ENCODE assay signal across 17 cellular contexts in genomic region chr6:111848262-111848661, GRCh38. TPM values are rescaled to one million over a fixed set of nuclear protein-coding genes. Genes with fewer than 3 reads are reported as not detected.
DNase-seq lines count a peak whose midpoint lies in the region; ATAC-seq, FAIRE-seq and TF ChIP-seq lines count a peak whose summit lies in the region.
"Had no signal": no experiment of that assay in that cellular context is flagged by ENCODE, and none has a peak within 500 bp of the region (broad histone marks: within the 10 kb centered on the region; RNA-seq: fewer than 3 reads in every experiment).

No MANE protein-coding gene starts in this region.

- TF ChIP-seq RAD21 in K562 (CRISPR knock-in tag; conservative IDR thresholded peaks at IDR 0.05 in 1 of 2, IDR thresholded peaks at IDR 0.05 in 1 of 2) = no peak

- peaks cover 6% of the 10 kb centered on the region; the same call in 1 of the 2 replicates for H4K20me1 ChIP-seq in K562 (replicated peaks; ENCODE audit: control insufficient read depth, insufficient read depth, low read length)

- H3K27ac Mint-ChIP-seq in activated naive CD4-positive, alpha-beta T cell treated with anti-CD3 and anti-CD28 coated beads, Interleukin-2, amount 50 U/mL, for 24 hours = peak overlapping the region; percentile 98
- no peak overlapping the region for H3K27ac Mint-ChIP-seq in activated naive CD4-positive, alpha-beta T cell treated with anti-CD3 and anti-CD28 coated beads, Interleukin-2, amount 10 ng/mL, durations not matched to agents 7 days and 5 days
- H3K27ac Mint-ChIP-seq in CD4-positive, alpha-beta T cell = no peak overlapping the region
- H3K27ac Mint-ChIP-seq in CD8-positive, alpha-beta memory T cell = peak overlapping the region in 2 of 8 donors; percentile 70 to 84

- H3K27me3 ChIP-seq in CD4-positive, alpha-beta T cell (ENCODE audit: control insufficient read depth, insufficient read depth, low read length) = no peaks in the 10 kb centered on the region
- H3K27me3 ChIP-seq in CD8-positive, alpha-beta memory T cell (ENCODE audit: insufficient read depth, low read length, poor library complexity, severe bottlenecking) = no peaks in the 10 kb centered on the region
- H3K27me3 ChIP-seq in K562 (ENCODE audit: control insufficient read depth in 2 of 2, insufficient read depth in 2 of 2, low read length in 2 of 2) (peaks cover 0 to 8% of the 10 kb centered on the region in 2 experiments; a peak in 1 of 5 replicates), aorta (ENCODE audit: control insufficient read depth in 1 of 2, insufficient read depth in 2 of 2, low read length in 1 of 2) (no peaks in the 10 kb centered on the region)

- no peaks in the 10 kb centered on the region for H3K9me3 Mint-ChIP-seq in activated naive CD4-positive, alpha-beta T cell treated with anti-CD3 and anti-CD28 coated beads, Interleukin-2, amount 50 U/mL, for 24 hours
- H3K9me3 Mint-ChIP-seq in activated naive CD4-positive, alpha-beta T cell treated with anti-CD3 and anti-CD28 coated beads, Interleukin-2, amount 10 ng/mL, durations not matched to agents 7 days and 5 days = no peaks in the 10 kb centered on the region
- no peaks in the 10 kb centered on the region for H3K9me3 Mint-ChIP-seq in CD4-positive, alpha-beta T cell
- H3K9me3 Mint-ChIP-seq in CD8-positive, alpha-beta memory T cell = no peaks in the 10 kb centered on the region
- H3K9me3 Mint-ChIP-seq: IgD-negative memory B cell had no signal

- no peak for TF ChIP-seq EP300 in K562 (IDR thresholded peaks at IDR 0.05; ENCODE audit: low read length)

- POLR2A ChIA-PET in CD4-positive, alpha-beta T cell (lab: Charles Lee) = interaction anchor here (0.6 to 0.8 kb wide), 2 partner anchors 14 to 161 kb away, joined by 3 read pairs; no protein-coding TSS in a partner anchor
- POLR2A ChIA-PET in CD8-positive, alpha-beta memory T cell (lab: Charles Lee) = interaction anchor here (1.3 to 1.5 kb wide), 2 partner anchors 26 to 89 kb away, joined by 3 read pairs; no protein-coding TSS in a partner anchor
- POLR2A ChIA-PET in K562 (lab: Yijun Ruan, JAX) = interaction anchor here (1.2 kb wide), 1 partner anchor 9 kb away, joined by 3 read pairs; no protein-coding TSS in a partner anchor

- no peak for DNase-seq in activated naive CD4-positive, alpha-beta T cell treated with anti-CD3 and anti-CD28 coated beads, Interleukin-2, amount 10 ng/mL, durations not matched to agents 7 days and 5 days
- DNase-seq in CD4-positive, alpha-beta T cell = no peak
- DNase-seq in CD8-positive, alpha-beta memory T cell = no peak
- DNase-seq in K562 (ENCODE audit: extremely low read depth in 1 of 4, low spot score in 3 of 4) (peak in 2 of 4 experiments; percentile 19 to 20), aorta (no peak)
- DNase-seq: DND-41, GDM1, NCI-H187, NCI-H446, NCI-H69, SIG-M5 had no signal

- H3K4me1 ChIP-seq in CD8-positive, alpha-beta memory T cell (ENCODE audit: insufficient read depth, low read length) = peaks cover 98% of the 10 kb centered on the region
- H3K4me1 ChIP-seq in K562 (replicated peaks in 1 of 2; ENCODE audit: control insufficient read depth in 2 of 2, insufficient read depth in 2 of 2, low read length in 2 of 2) = peaks cover 11 to 24% of the 10 kb centered on the region in 2 experiments; a peak in 4 of 5 replicates
- H3K4me1 ChIP-seq in aorta (ENCODE audit: control insufficient read depth in 1 of 2, insufficient read depth in 2 of 2, low read length in 2 of 2) = no peaks in the 10 kb centered on the region

- ATAC-seq in CD4-positive, alpha-beta T cell (ENCODE audit: poor library complexity) = no peak
- ATAC-seq in K562 (no peak), HG03196 (IDR thresholded peaks at IDR 0.05; ENCODE audit: unreplicated experiment) (no peak), aorta (ENCODE audit: low FRiP score) (no peak)
- ATAC-seq: GM12878 had no signal

- H3K9ac ChIP-seq in K562 (ENCODE audit: insufficient read depth in 1 of 2, low read depth in 2 of 2, low read length in 2 of 2) = no peak overlapping the region

- H3K4me3 ChIP-seq in CD8-positive, alpha-beta memory T cell (ENCODE audit: low read length) = no peak overlapping the region
- no peak overlapping the region for H3K4me3 ChIP-seq in K562
- H3K4me3 ChIP-seq in aorta (ENCODE audit: low read length in 2 of 2) = no peak overlapping the region
- H3K4me3 ChIP-seq: GM12878, HAP-1 had no signal

- no peaks in the 10 kb centered on the region for H3K9me1 ChIP-seq in K562 (ENCODE audit: control insufficient read depth, insufficient read depth, low read length)

- FAIRE-seq in K562 (lab: Jason Lieb, UNC) = no peak
- FAIRE-seq: D721Med, GM12878 had no signal

- no peaks in the 10 kb centered on the region for H3K9me3 ChIP-seq in CD4-positive, alpha-beta T cell (ENCODE audit: control insufficient read depth, low read length)
- H3K9me3 ChIP-seq in CD8-positive, alpha-beta memory T cell (ENCODE audit: low read length) = no peaks in the 10 kb centered on the region
- H3K9me3 ChIP-seq in K562 (replicated peaks; ENCODE audit: control insufficient read depth, insufficient read depth, low read depth, low read length) (no peaks in the 10 kb centered on the region), aorta (ENCODE audit: control insufficient read depth, low read length) (no peaks in the 10 kb centered on the region)
- H3K9me3 ChIP-seq: HAP-1 had no signal

- WGBS in K562 (ENCODE audit: insufficient coverage, low coverage, missing lambda C conversion rate) = 11% methylated on average over 4 of the region's 4 CpGs
- WGBS in aorta, 2 donors = 93 to 96% methylated on average over 4 of the region's 4 CpGs

- no peak overlapping the region for H3K4me3 Mint-ChIP-seq in activated naive CD4-positive, alpha-beta T cell treated with anti-CD3 and anti-CD28 coated beads, Interleukin-2, amount 50 U/mL, for 24 hours
- H3K4me3 Mint-ChIP-seq in activated naive CD4-positive, alpha-beta T cell treated with anti-CD3 and anti-CD28 coated beads, Interleukin-2, amount 10 ng/mL, durations not matched to agents 7 days and 5 days = no peak overlapping the region
- peak overlapping the region; percentile 50 for H3K4me3 Mint-ChIP-seq in CD4-positive, alpha-beta T cell
- H3K4me3 Mint-ChIP-seq in CD8-positive, alpha-beta memory T cell = peak overlapping the region in 5 of 7 donors; percentile 3 to 36 (median 16)
- H3K4me3 Mint-ChIP-seq: IgD-negative memory B cell had no signal

- no peak overlapping the region for H3K27ac ChIP-seq in CD4-positive, alpha-beta T cell (ENCODE audit: low read depth, low read length)
- no peak overlapping the region for H3K27ac ChIP-seq in CD8-positive, alpha-beta memory T cell (ENCODE audit: low read depth, low read length)
- H3K27ac ChIP-seq in K562 (ENCODE audit: extremely low read depth, low read depth, low read length) = no peak overlapping the region
- H3K27ac ChIP-seq in aorta (ENCODE audit: low read depth in 1 of 2, low read length in 2 of 2) = no peak overlapping the region

- in situ Hi-C loops in K562 (cut with MboI) = no loop called here

- no peak for TF ChIP-seq CTCF in CD4-positive, alpha-beta T cell (IDR thresholded peaks at IDR 0.05)
- no peak for TF ChIP-seq CTCF in K562 (IDR thresholded peaks at IDR 0.05 in 2 of 3, conservative IDR thresholded peaks at IDR 0.05 in 1 of 3; ENCODE audit: insufficient read depth in 2 of 3, low read depth in 1 of 3, low read length in 3 of 3)

- no TSS peak for BruUV-seq in K562 (replicated peaks; lab: Mats Ljungman, UMichigan)

- H3K27me3 Mint-ChIP-seq in activated naive CD4-positive, alpha-beta T cell treated with anti-CD3 and anti-CD28 coated beads, Interleukin-2, amount 50 U/mL, for 24 hours = no peaks in the 10 kb centered on the region
- H3K27me3 Mint-ChIP-seq in activated naive CD4-positive, alpha-beta T cell treated with anti-CD3 and anti-CD28 coated beads, Interleukin-2, amount 10 ng/mL, durations not matched to agents 7 days and 5 days = no peaks in the 10 kb centered on the region
- H3K27me3 Mint-ChIP-seq in CD4-positive, alpha-beta T cell = no peaks in the 10 kb centered on the region
- H3K27me3 Mint-ChIP-seq in CD8-positive, alpha-beta memory T cell = peaks cover 0 to 5% of the 10 kb centered on the region in 2 donors
- H3K27me3 Mint-ChIP-seq: IgD-negative memory B cell had no signal

- no peak overlapping the region for H3K4me2 ChIP-seq in K562 (ENCODE audit: insufficient read depth, low read length)

- peaks cover 45% of the 10 kb centered on the region for H3K4me1 Mint-ChIP-seq in activated naive CD4-positive, alpha-beta T cell treated with anti-CD3 and anti-CD28 coated beads, Interleukin-2, amount 50 U/mL, for 24 hours
- H3K4me1 Mint-ChIP-seq in activated naive CD4-positive, alpha-beta T cell treated with anti-CD3 and anti-CD28 coated beads, Interleukin-2, amount 10 ng/mL, durations not matched to agents 7 days and 5 days = peaks cover 42% of the 10 kb centered on the region
- peaks cover 44% of the 10 kb centered on the region for H3K4me1 Mint-ChIP-seq in CD4-positive, alpha-beta T cell (ENCODE audit: low read depth)
- H3K4me1 Mint-ChIP-seq in CD8-positive, alpha-beta memory T cell = peaks cover 44 to 45% (median 45%) of the 10 kb centered on the region in 3 donors

- H3K79me2 ChIP-seq in K562 (ENCODE audit: control insufficient read depth, insufficient read depth, low read length) = no peaks in the 10 kb centered on the region

- H3K36me3 Mint-ChIP-seq in activated naive CD4-positive, alpha-beta T cell treated with anti-CD3 and anti-CD28 coated beads, Interleukin-2, amount 50 U/mL, for 24 hours = peaks cover 58% of the 10 kb centered on the region
- H3K36me3 Mint-ChIP-seq in activated naive CD4-positive, alpha-beta T cell treated with anti-CD3 and anti-CD28 coated beads, Interleukin-2, amount 10 ng/mL, durations not matched to agents 7 days and 5 days = peaks cover 46% of the 10 kb centered on the region
- H3K36me3 Mint-ChIP-seq in CD4-positive, alpha-beta T cell (ENCODE audit: low read depth) = peaks cover 49% of the 10 kb centered on the region
- H3K36me3 Mint-ChIP-seq in CD8-positive, alpha-beta memory T cell = peaks cover 0 to 54% (median 5%) of the 10 kb centered on the region in 3 donors
- H3K36me3 Mint-ChIP-seq: IgD-negative memory B cell had no signal

- no peak overlapping the region for H2AFZ ChIP-seq in K562 (ENCODE audit: low read depth, low read length)

- CTCF ChIA-PET in activated naive CD4-positive, alpha-beta T cell treated with anti-CD3 and anti-CD28 coated beads, Interleukin-2, amount 10 ng/mL, durations not matched to agents 7 days and 5 days (lab: Charles Lee) = interaction anchor here (1.2 kb wide), 1 partner anchor 20 kb away, joined by 3 read pairs; no protein-coding TSS in a partner anchor
- CTCF ChIA-PET in CD4-positive, alpha-beta T cell (lab: Charles Lee) = interaction anchor here (1.5 kb wide), 1 partner anchor 149 kb away, joined by 5 read pairs; no protein-coding TSS in a partner anchor
- CTCF ChIA-PET in CD8-positive, alpha-beta memory T cell (lab: Charles Lee) = interaction anchor here (0.9 to 2.2 kb wide), 3 partner anchors 16 to 29 kb away, joined by 3 to 6 read pairs (median 4); partner anchors contain the start of gene FYN
- CTCF ChIA-PET in K562 (lab: Yijun Ruan, JAX; ENCODE audit: low intra/inter-chr PET ratio) = no interaction called here

- no peak for TF ChIP-seq POLR2A in K562 (conservative IDR thresholded peaks at IDR 0.05)

- intact Hi-C loops in CD4-positive, alpha-beta T cell (cut with DNase I, micrococcal nuclease) = no loop called here
- intact Hi-C loops in K562 (cut with micrococcal nuclease) (no loop called here), aorta (cut with DNase I) (no loop called here)

- H3K36me3 ChIP-seq in CD8-positive, alpha-beta memory T cell (ENCODE audit: insufficient read depth, low read length) = peaks cover 8% of the 10 kb centered on the region
- H3K36me3 ChIP-seq in K562 (ENCODE audit: control insufficient read depth, insufficient read depth, low read length) (no peaks in the 10 kb centered on the region), aorta (ENCODE audit: control insufficient read depth in 1 of 2, insufficient read depth in 2 of 2, low read length in 1 of 2) (peaks cover 0 to 2% of the 10 kb centered on the region in 2 donors)
- H3K36me3 ChIP-seq: HAP-1 had no signal

RNA-seq across cellular contexts. Expression of gene FYN, which starts 25.0 kb away (rescaled TPM):
- total RNA-seq in CD4-positive, alpha-beta T cell = 100 to 1,000 TPM; 419 TPM
- total RNA-seq in CD8-positive, alpha-beta memory T cell = 100 to 1,000 TPM; 481 to 491 TPM
- 611 TPM for polyA plus RNA-seq in CD8-positive, alpha-beta memory T cell
- total RNA-seq in K562 (2011; cell fraction: chromatin; rRNA removed; ENCODE audit: low replicate concordance) = 20.4 and 46.1 TPM in 2 replicates
- total RNA-seq in K562 (2011; cell fraction: nucleolus; rRNA removed) = 7.3 and 8.3 TPM in 2 replicates
- 14.1 and 17.6 TPM in 2 replicates for total RNA-seq in K562 (2011; cell fraction: nucleoplasm; rRNA removed)
- 14.6 and 17.5 TPM in 2 replicates for total RNA-seq in K562 (2014; rRNA removed)
- total RNA-seq in K562 (2014; rRNA removed; fragmentation: Illumina TruSeq; extraction: Trizol) = 10.1 and 10.3 TPM in 2 replicates
- 6.8 and 6.9 TPM in 2 replicates for total RNA-seq in K562 (2015; rRNA removed; fragmentation: Illumina TruSeq; extraction: Trizol)
- 15.7 and 19.0 TPM in 2 replicates for total RNA-seq in K562 (2021)
- polyA plus RNA-seq in K562 (2011; rRNA removed) = 5.0 and 11.4 TPM in 2 replicates
- polyA plus RNA-seq in K562 (2011; cell fraction: cytosol; rRNA removed) = 5.9 and 12.4 TPM in 2 replicates
- polyA plus RNA-seq in K562 (2011; cell fraction: nucleus; rRNA removed) = 12.5 and 27.3 TPM in 2 replicates
- 10.0 and 31.4 TPM in 2 replicates for polyA plus RNA-seq in K562 (2012)
- 16.3 and 22.1 TPM in 2 replicates for polyA plus RNA-seq in K562 (2014; fragmentation: Illumina TruSeq; extraction: Trizol)
- polyA plus RNA-seq in K562 (2014; fragmentation: Nextera tagmentation; extraction: Ambion mirVana) = 1 to 10 TPM; 2.9 to 5.0 TPM
- polyA plus RNA-seq in K562 (2014; rRNA removed) = 7.1 and 19.3 TPM in 2 replicates
- polyA minus RNA-seq in K562 (2011; rRNA and poly(A)+ RNA removed) = 12.6 and 20.7 TPM in 2 replicates
- polyA minus RNA-seq in K562 (2011; cell fraction: cytosol; rRNA and poly(A)+ RNA removed) = 14.2 and 18.1 TPM in 2 replicates
- polyA minus RNA-seq in K562 (2011; cell fraction: nucleus; rRNA and poly(A)+ RNA removed) = 13.3 and 14.9 TPM in 2 replicates
- total RNA-seq in aorta = 100 to 1,000 TPM; 100 to 162 TPM
- polyA plus RNA-seq in aorta = 10 to 100 TPM; 31.7 to 32.5 TPM

Comparison
In these comparisons a context has a peak if more than half of its experiments do, and no peak if none do; other contexts are left out.
1. H3K4me3 Mint-ChIP-seq: peak in CD4-positive, alpha-beta T cell (single experiment) and CD8-positive, alpha-beta memory T cell (5 of 7); none in activated naive CD4-positive, alpha-beta T cell treated with anti-CD3 and anti-CD28 coated beads, Interleukin-2, amount 50 U/mL, for 24 hours (single experiment) and activated naive CD4-positive, alpha-beta T cell treated with anti-CD3 and anti-CD28 coated beads, Interleukin-2, amount 10 ng/mL, durations not matched to agents 7 days and 5 days (single experiment).